ENCODE assay signal across 1 cellular context in the genomic region with DNA sequence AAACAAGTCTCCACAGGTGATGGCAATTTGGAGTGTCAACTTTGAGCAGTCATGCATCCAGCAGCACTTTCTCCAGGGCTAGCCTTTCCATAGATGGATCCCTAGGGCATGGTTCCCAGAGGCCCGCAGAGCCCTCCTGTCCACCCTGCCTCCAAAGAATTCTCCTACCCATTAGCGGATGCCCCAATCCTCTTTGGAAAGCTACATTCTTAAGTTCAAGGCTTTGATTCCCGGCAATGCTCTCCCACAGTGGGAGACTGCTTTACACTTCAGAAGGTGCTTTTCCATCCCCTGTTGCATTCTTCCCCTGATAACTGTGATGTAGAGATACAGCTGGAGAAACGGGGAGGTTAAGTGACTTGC.
TF ChIP-seq lines count a peak whose summit lies in the region.

No MANE protein-coding gene starts in this region.

TF ChIP-seq in H1, 55 proteins besides CTCF, POLR2A, EP300 and RAD21:
- TF ChIP-seq JUND (IDR thresholded peaks at IDR 0.05; ENCODE audit: low read length), result no peak
- TF ChIP-seq SIN3A (conservative IDR thresholded peaks at IDR 0.05 in 1 of 2, IDR thresholded peaks at IDR 0.05 in 1 of 2; ENCODE audit: low read depth in 1 of 2, low read length in 2 of 2), result no peak
- TF ChIP-seq, protein P1, sequence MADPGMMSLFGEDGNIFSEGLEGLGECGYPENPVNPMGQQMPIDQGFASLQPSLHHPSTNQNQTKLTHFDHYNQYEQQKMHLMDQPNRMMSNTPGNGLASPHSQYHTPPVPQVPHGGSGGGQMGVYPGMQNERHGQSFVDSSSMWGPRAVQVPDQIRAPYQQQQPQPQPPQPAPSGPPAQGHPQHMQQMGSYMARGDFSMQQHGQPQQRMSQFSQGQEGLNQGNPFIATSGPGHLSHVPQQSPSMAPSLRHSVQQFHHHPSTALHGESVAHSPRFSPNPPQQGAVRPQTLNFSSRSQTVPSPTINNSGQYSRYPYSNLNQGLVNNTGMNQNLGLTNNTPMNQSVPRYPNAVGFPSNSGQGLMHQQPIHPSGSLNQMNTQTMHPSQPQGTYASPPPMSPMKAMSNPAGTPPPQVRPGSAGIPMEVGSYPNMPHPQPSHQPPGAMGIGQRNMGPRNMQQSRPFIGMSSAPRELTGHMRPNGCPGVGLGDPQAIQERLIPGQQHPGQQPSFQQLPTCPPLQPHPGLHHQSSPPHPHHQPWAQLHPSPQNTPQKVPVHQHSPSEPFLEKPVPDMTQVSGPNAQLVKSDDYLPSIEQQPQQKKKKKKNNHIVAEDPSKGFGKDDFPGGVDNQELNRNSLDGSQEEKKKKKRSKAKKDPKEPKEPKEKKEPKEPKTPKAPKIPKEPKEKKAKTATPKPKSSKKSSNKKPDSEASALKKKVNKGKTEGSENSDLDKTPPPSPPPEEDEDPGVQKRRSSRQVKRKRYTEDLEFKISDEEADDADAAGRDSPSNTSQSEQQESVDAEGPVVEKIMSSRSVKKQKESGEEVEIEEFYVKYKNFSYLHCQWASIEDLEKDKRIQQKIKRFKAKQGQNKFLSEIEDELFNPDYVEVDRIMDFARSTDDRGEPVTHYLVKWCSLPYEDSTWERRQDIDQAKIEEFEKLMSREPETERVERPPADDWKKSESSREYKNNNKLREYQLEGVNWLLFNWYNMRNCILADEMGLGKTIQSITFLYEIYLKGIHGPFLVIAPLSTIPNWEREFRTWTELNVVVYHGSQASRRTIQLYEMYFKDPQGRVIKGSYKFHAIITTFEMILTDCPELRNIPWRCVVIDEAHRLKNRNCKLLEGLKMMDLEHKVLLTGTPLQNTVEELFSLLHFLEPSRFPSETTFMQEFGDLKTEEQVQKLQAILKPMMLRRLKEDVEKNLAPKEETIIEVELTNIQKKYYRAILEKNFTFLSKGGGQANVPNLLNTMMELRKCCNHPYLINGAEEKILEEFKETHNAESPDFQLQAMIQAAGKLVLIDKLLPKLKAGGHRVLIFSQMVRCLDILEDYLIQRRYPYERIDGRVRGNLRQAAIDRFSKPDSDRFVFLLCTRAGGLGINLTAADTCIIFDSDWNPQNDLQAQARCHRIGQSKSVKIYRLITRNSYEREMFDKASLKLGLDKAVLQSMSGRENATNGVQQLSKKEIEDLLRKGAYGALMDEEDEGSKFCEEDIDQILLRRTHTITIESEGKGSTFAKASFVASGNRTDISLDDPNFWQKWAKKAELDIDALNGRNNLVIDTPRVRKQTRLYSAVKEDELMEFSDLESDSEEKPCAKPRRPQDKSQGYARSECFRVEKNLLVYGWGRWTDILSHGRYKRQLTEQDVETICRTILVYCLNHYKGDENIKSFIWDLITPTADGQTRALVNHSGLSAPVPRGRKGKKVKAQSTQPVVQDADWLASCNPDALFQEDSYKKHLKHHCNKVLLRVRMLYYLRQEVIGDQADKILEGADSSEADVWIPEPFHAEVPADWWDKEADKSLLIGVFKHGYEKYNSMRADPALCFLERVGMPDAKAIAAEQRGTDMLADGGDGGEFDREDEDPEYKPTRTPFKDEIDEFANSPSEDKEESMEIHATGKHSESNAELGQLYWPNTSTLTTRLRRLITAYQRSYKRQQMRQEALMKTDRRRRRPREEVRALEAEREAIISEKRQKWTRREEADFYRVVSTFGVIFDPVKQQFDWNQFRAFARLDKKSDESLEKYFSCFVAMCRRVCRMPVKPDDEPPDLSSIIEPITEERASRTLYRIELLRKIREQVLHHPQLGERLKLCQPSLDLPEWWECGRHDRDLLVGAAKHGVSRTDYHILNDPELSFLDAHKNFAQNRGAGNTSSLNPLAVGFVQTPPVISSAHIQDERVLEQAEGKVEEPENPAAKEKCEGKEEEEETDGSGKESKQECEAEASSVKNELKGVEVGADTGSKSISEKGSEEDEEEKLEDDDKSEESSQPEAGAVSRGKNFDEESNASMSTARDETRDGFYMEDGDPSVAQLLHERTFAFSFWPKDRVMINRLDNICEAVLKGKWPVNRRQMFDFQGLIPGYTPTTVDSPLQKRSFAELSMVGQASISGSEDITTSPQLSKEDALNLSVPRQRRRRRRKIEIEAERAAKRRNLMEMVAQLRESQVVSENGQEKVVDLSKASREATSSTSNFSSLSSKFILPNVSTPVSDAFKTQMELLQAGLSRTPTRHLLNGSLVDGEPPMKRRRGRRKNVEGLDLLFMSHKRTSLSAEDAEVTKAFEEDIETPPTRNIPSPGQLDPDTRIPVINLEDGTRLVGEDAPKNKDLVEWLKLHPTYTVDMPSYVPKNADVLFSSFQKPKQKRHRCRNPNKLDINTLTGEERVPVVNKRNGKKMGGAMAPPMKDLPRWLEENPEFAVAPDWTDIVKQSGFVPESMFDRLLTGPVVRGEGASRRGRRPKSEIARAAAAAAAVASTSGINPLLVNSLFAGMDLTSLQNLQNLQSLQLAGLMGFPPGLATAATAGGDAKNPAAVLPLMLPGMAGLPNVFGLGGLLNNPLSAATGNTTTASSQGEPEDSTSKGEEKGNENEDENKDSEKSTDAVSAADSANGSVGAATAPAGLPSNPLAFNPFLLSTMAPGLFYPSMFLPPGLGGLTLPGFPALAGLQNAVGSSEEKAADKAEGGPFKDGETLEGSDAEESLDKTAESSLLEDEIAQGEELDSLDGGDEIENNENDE (IDR thresholded peaks at IDR 0.05; ENCODE audit: insufficient replicate concordance, low read length), result no peak
- no peak for TF ChIP-seq TEAD4 (IDR thresholded peaks at IDR 0.05; ENCODE audit: low read depth, low read length)
- TF ChIP-seq, protein P2, sequence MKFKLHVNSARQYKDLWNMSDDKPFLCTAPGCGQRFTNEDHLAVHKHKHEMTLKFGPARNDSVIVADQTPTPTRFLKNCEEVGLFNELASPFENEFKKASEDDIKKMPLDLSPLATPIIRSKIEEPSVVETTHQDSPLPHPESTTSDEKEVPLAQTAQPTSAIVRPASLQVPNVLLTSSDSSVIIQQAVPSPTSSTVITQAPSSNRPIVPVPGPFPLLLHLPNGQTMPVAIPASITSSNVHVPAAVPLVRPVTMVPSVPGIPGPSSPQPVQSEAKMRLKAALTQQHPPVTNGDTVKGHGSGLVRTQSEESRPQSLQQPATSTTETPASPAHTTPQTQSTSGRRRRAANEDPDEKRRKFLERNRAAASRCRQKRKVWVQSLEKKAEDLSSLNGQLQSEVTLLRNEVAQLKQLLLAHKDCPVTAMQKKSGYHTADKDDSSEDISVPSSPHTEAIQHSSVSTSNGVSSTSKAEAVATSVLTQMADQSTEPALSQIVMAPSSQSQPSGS (IDR thresholded peaks at IDR 0.05; ENCODE audit: low read length), result no peak
- TF ChIP-seq TBP (IDR thresholded peaks at IDR 0.05; ENCODE audit: low read depth, low read length), result no peak
